Comparison of ENCODE assay signal across 8 cellular contexts in the genomic region with DNA sequence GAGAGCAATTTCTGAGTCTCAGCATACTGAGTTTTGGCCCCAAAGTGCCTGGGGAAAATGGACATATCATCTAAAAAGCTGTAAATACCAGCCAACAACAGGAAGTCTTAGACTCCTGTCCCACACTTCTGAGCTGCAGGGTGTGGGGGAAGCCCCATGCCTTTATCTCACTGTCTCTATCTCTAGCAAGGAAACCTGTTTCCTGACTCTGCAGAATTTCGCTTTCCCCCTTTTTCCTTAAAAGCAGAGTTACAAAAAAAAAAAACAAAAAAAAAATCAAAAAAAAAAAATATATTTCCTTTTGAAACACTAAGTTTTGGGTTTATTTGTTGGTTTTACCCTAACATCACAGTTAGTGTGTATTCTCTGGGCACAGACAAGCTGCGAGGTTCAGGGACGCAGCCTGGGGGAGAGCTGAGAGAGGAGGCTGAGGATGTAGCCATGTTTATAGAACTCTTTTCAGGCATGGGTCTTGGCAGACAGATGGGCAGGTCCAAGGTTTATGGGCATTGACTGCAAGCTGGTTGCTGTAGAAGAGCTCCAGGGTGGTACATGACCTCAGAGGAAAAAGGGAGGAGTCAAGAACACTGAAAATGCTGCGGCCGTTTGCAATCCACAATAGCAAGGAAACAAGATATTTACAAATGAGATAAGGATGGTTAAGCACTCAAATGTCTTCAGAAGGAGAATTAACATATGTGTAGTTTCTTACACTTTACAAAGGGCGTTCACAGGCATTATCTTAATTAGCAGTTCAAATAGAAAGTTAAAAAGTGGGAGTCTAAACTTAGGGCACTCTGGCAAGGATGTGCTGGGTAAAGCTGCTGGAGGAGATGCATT. TPM values are rescaled to one million over a fixed set of nuclear protein-coding genes. Genes with fewer than 3 reads are reported as not detected.
DNase-seq lines count a peak whose midpoint lies in the region; ATAC-seq lines count a peak whose summit lies in the region.

No MANE protein-coding gene starts in this region.

- H3K4me3 ChIP-seq in GM08714 (ENCODE audit: low read length) = peak overlapping the region; percentile 69; the same call in 1 of the 2 replicates

- peak; percentile 84 for DNase-seq in HT-29 (ENCODE audit: low spot score)
- peak; percentile 31 to 49 for DNase-seq in activated T-cell treated with anti-CD3 and anti-CD28 coated beads, Interleukin-2, amount 50 U/mL, for 48 hours
- peak; percentile 20 for DNase-seq in iPS DF 19.7 (ENCODE audit: low read depth, low spot score)
- no peak for DNase-seq in AG08395 (ENCODE audit: low spot score)
- DNase-seq in NCI-H187 treated with DMSO at 0.1 percent for 48 hours (lab: John Stamatoyannopoulos, UW) = no peak

- H3K9me3 Mint-ChIP-seq in stimulated activated memory B cell treated with anti-CD40 and anti-IgM and Interleukin-4, amounts not matched to agents 10 μg/mL and 1 μg/mL and 100 μg/mL, for 72 hours = no peaks in the 10 kb centered on the region

- H3K4me1 Mint-ChIP-seq in stimulated activated memory B cell treated with anti-CD40 and anti-IgM and Interleukin-4, amounts not matched to agents 10 μg/mL and 1 μg/mL and 100 μg/mL, for 72 hours = peaks cover 72% of the 10 kb centered on the region

- ATAC-seq in GM21515 (IDR thresholded peaks at IDR 0.05; ENCODE audit: unreplicated experiment) = peak; percentile 42
- peak; percentile 54 for ATAC-seq in stimulated activated memory B cell treated with anti-CD40 and anti-IgM and Interleukin-4, amounts not matched to agents 10 μg/mL and 1 μg/mL and 100 μg/mL, for 72 hours

- no peaks in the 10 kb centered on the region for H3K27me3 Mint-ChIP-seq in stimulated activated memory B cell treated with anti-CD40 and anti-IgM and Interleukin-4, amounts not matched to agents 10 μg/mL and 1 μg/mL and 100 μg/mL, for 72 hours

- peaks cover 1% of the 10 kb centered on the region for H3K36me3 Mint-ChIP-seq in stimulated activated memory B cell treated with anti-CD40 and anti-IgM and Interleukin-4, amounts not matched to agents 10 μg/mL and 1 μg/mL and 100 μg/mL, for 72 hours

- peak overlapping the region; percentile 72 for H3K4me3 Mint-ChIP-seq in stimulated activated memory B cell treated with anti-CD40 and anti-IgM and Interleukin-4, amounts not matched to agents 10 μg/mL and 1 μg/mL and 100 μg/mL, for 72 hours

- H3K27ac Mint-ChIP-seq in stimulated activated memory B cell treated with anti-CD40 and anti-IgM and Interleukin-4, amounts not matched to agents 10 μg/mL and 1 μg/mL and 100 μg/mL, for 72 hours = peak overlapping the region; percentile 62

RNA-seq across cellular contexts. Expression of gene MBNL2, which starts 4.9 kb away (rescaled TPM):
- 34.2 and 35.7 TPM in 2 replicates for total RNA-seq in HT-29 (2014; rRNA removed; shearing (Covaris generic))

Comparison
In these comparisons a context has a peak if more than half of its experiments do, and no peak if none do; other contexts are left out.
1. DNase-seq: peak in HT-29 (single experiment), activated T-cell treated with anti-CD3 and anti-CD28 coated beads, Interleukin-2, amount 50 U/mL, for 48 hours (2 of 2) and iPS DF 19.7 (single experiment); none in AG08395 (single experiment) and NCI-H187 treated with DMSO at 0.1 percent for 48 hours (single experiment).